ENCODE assay signal across 8 cellular contexts in the genomic region with DNA sequence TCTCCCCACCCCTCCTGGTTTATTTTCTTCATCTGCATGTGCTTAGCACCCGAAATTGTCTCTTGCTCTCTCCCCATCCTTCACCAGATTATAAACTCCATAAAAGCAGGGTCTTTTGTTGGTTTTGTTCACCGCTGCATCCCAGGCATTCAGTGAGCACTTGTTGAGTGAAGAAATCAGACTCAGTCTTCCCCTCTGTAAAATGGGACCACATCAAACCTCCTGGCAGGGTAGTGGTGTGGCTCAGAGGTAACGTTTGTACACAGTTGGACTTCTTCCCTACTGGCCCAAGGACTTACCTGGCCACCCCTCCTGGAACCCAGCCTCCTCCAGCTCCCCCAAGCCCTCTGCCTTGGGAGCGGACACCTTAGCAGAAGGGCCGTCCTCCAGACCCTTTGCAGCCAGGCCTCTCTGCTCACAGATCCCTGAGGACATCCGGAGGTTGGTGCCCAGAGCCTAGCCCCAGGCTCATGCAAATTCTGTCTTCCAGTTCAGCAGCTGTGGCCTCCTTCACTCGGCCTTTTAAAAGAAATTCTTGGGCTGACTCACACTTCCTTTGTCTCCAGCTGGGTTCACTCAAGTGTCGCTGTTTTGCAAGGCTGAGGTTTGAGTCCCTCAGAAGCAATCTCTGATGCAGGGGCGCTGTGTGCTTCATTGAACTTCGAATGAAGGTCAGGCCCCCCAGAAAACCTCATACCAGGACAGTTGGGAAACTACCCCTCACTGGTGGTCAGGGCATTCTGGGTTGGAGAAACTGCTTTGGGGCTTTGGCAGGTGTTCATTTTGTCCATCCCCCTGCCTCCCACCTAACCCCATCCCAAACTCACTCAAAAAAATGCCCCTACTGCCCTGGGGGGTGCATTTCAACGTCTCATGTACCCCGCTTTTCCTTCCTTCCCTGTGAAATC. TPM values are rescaled to one million over a fixed set of nuclear protein-coding genes. Genes with fewer than 3 reads are reported as not detected.
DNase-seq lines count a peak whose midpoint lies in the region; ATAC-seq and TF ChIP-seq lines count a peak whose summit lies in the region.

No MANE protein-coding gene starts in this region.

- H3K14ac ChIP-seq in IMR-90 (replicated peaks; ENCODE audit: low read depth, low read length) (peak overlapping the region; percentile 92), mesenchymal stem cell (ENCODE audit: low read length in 2 of 2) (peak overlapping the region in 1 of 2 experiments; percentile 53)

- H3K4me3 ChIP-seq in IMR-90 (ENCODE audit: insufficient read depth, low read depth, low read length) (peak overlapping the region; percentile 9; the same call in 1 of the 2 replicates), mesenchymal stem cell (ENCODE audit: insufficient read depth in 1 of 2, low read depth in 1 of 2, low read length in 2 of 2) (peak overlapping the region in 1 of 2 experiments; percentile 64)

- H3K56ac ChIP-seq in IMR-90 (ENCODE audit: extremely low read depth, insufficient read depth, low read length) = peak overlapping the region; percentile 91

- H3K9me3 ChIP-seq in IMR-90 (ENCODE audit: control insufficient read depth, insufficient read depth, low read length) = no peaks in the 10 kb centered on the region
- no peaks in the 10 kb centered on the region for H3K9me3 ChIP-seq in mesenchymal stem cell (ENCODE audit: control insufficient read depth, low read length)

- peak overlapping the region; percentile 98 for H2BK120ac ChIP-seq in IMR-90 (ENCODE audit: low read depth, low read length)
- H2BK120ac ChIP-seq in mesenchymal stem cell (ENCODE audit: low read depth, low read length) = peak overlapping the region; percentile 78

- DNase-seq in GM04504 (ENCODE audit: low read depth) = peak; percentile 84
- DNase-seq in IMR-90 = peak; percentile 97
- peak; percentile 79 for DNase-seq in WTC11 (ENCODE audit: low spot score)
- DNase-seq in mesenchymal stem cell = peak; percentile 98
- no peak for DNase-seq in NCI-H2107 treated with DMSO at 0.1 percent for 48 hours (lab: John Stamatoyannopoulos, UW; ENCODE audit: unreplicated experiment)

- ATAC-seq in GM21717 (IDR thresholded peaks at IDR 0.05; ENCODE audit: unreplicated experiment) (peak; percentile 44), IMR-90 (ENCODE audit: low read depth) (peak; percentile 88), WTC11 (peak; percentile 89)

- H4K8ac ChIP-seq in IMR-90 (ENCODE audit: low read depth in 2 of 2, low read length in 2 of 2) (peak overlapping the region; percentile 38 to 97), mesenchymal stem cell (ENCODE audit: low read length) (peak overlapping the region; percentile 89)

- in situ Hi-C loops in IMR-90 (cut with MboI; ENCODE audit: low sequenced_read_pairs) = no loop called here

- H4K91ac ChIP-seq in IMR-90 (ENCODE audit: insufficient read depth, low read depth, low read length) = peak overlapping the region; percentile 98
- H4K91ac ChIP-seq in mesenchymal stem cell (ENCODE audit: low read length) = peak overlapping the region; percentile 86

- peak overlapping the region; percentile 72 for H2AFZ ChIP-seq in IMR-90 (replicated peaks; ENCODE audit: low read length, poor library complexity)
- no peak overlapping the region for H2AFZ ChIP-seq in mesenchymal stem cell (ENCODE audit: low read depth, low read length)

- peak overlapping the region; percentile 83 for H3K4me2 ChIP-seq in IMR-90 (ENCODE audit: low read depth, low read length)
- peak overlapping the region; percentile 29 for H3K4me2 ChIP-seq in mesenchymal stem cell (ENCODE audit: low read length, poor library complexity, severe bottlenecking)

- H2BK15ac ChIP-seq in IMR-90 (ENCODE audit: low read depth, low read length) (peak overlapping the region; percentile 93), mesenchymal stem cell (ENCODE audit: low read depth, poor library complexity, severe bottlenecking) (peak overlapping the region; percentile 83)

- BruUV-seq in IMR-90 (replicated peaks; lab: Mats Ljungman, UMichigan) = no TSS peak

- 2% methylated on average over 6 of the region's 12 CpGs; no CpG with 5 or more reads in 1 of the 2 experiments for WGBS in IMR-90 (ENCODE audit: extremely low coverage in 2 of 2, insufficient read length in 1 of 2), 2 experiments
- 4% methylated on average over 10 of the region's 12 CpGs for WGBS in mesenchymal stem cell

- dilution Hi-C loops in IMR-90 (cut with HindIII; ENCODE audit: low sequenced_read_pairs, unreplicated experiment) = no loop called here

- peaks cover 10% of the 10 kb centered on the region for H3K36me3 Mint-ChIP-seq in WTC11
- no peaks in the 10 kb centered on the region for H3K36me3 Mint-ChIP-seq in dendritic cell treated with granulocyte-macrophage colony-stimulating factor and Interleukin-4, amounts not matched to agents 40 ng/mL and 50 ng/mL, for 4 days (ENCODE audit: low read depth)
- no peaks in the 10 kb centered on the region for H3K36me3 Mint-ChIP-seq in stimulated activated naive CD8-positive, alpha-beta T cell treated with anti-CD3 and anti-CD28 coated beads, Interleukin-15, Interleukin-2, amounts not matched to agents 100 ng/mL and 50 ng/mL, for 24 hours (ENCODE audit: low read depth)

- peak overlapping the region; percentile 58 for H3K4me3 Mint-ChIP-seq in WTC11
- peak overlapping the region; percentile 65 for H3K4me3 Mint-ChIP-seq in dendritic cell treated with granulocyte-macrophage colony-stimulating factor and Interleukin-4, amounts not matched to agents 40 ng/mL and 50 ng/mL, for 4 days
- H3K4me3 Mint-ChIP-seq in stimulated activated naive CD8-positive, alpha-beta T cell treated with anti-CD3 and anti-CD28 coated beads, Interleukin-15, Interleukin-2, amounts not matched to agents 100 ng/mL and 50 ng/mL, for 24 hours = peak overlapping the region; percentile 55

- H3K79me1 ChIP-seq in IMR-90 (ENCODE audit: low read depth in 1 of 2, low read length in 2 of 2) (no peaks in the 10 kb centered on the region; a peak in 1 of 4 replicates), mesenchymal stem cell (replicated peaks; ENCODE audit: low read length, poor library complexity, severe bottlenecking) (no peaks in the 10 kb centered on the region)

- H3K36me3 ChIP-seq in IMR-90 (ENCODE audit: control insufficient read depth, insufficient read depth, low read length) (no peaks in the 10 kb centered on the region), mesenchymal stem cell (ENCODE audit: control insufficient read depth in 1 of 2, insufficient read depth in 2 of 2, low read depth in 1 of 2, low read length in 2 of 2) (no peaks in the 10 kb centered on the region)

- intact Hi-C loops in IMR-90 (cut with micrococcal nuclease) = loop anchor here (2.0 kb wide), 1 partner anchor 16 kb away; no protein-coding TSS in a partner anchor
- intact Hi-C loops in dendritic cell treated with granulocyte-macrophage colony-stimulating factor and Interleukin-4, amounts not matched to agents 40 ng/mL and 50 ng/mL, for 4 days (cut with micrococcal nuclease) = no loop called here

- H3K9me3 Mint-ChIP-seq in WTC11 = no peaks in the 10 kb centered on the region
- H3K9me3 Mint-ChIP-seq in dendritic cell treated with granulocyte-macrophage colony-stimulating factor and Interleukin-4, amounts not matched to agents 40 ng/mL and 50 ng/mL, for 4 days = no peaks in the 10 kb centered on the region
- H3K9me3 Mint-ChIP-seq in stimulated activated naive CD8-positive, alpha-beta T cell treated with anti-CD3 and anti-CD28 coated beads, Interleukin-15, Interleukin-2, amounts not matched to agents 100 ng/mL and 50 ng/mL, for 24 hours = no peaks in the 10 kb centered on the region

- peaks cover 14% of the 10 kb centered on the region for H3K9me1 ChIP-seq in IMR-90 (ENCODE audit: insufficient read depth, low read length)

- H2BK12ac ChIP-seq in mesenchymal stem cell (ENCODE audit: low read length in 2 of 2) = peak overlapping the region; percentile 74 to 91

- peak overlapping the region; percentile 83 for H4K5ac ChIP-seq in IMR-90 (ENCODE audit: low read depth, low read length)

- H2AK5ac ChIP-seq in IMR-90 (ENCODE audit: low read depth, low read length) (peak overlapping the region; percentile 94), mesenchymal stem cell (ENCODE audit: low read length, severe bottlenecking) (peak overlapping the region; percentile 25)

- no peaks in the 10 kb centered on the region for H4K20me1 ChIP-seq in IMR-90 (ENCODE audit: insufficient read depth, low read length)

- peak overlapping the region; percentile 89 for H3K23ac ChIP-seq in IMR-90 (ENCODE audit: low read depth, low read length)
- no peak overlapping the region for H3K23ac ChIP-seq in mesenchymal stem cell (ENCODE audit: low read length in 2 of 2)

- H2AK9ac ChIP-seq in IMR-90 (replicated peaks; ENCODE audit: low read depth, low read length, poor library complexity) = peak overlapping the region; percentile 84

- no peaks in the 10 kb centered on the region for H3K27me3 ChIP-seq in IMR-90 (ENCODE audit: control insufficient read depth, insufficient read depth, low read length)
- peaks cover 0 to 4% of the 10 kb centered on the region in 2 experiments for H3K27me3 ChIP-seq in mesenchymal stem cell (ENCODE audit: control insufficient read depth in 1 of 2, insufficient read depth in 1 of 2, low read length in 2 of 2)

- peak overlapping the region; percentile 94 for H3K27ac ChIP-seq in IMR-90 (ENCODE audit: insufficient read depth, low read length)
- H3K27ac ChIP-seq in mesenchymal stem cell (ENCODE audit: low read length, poor library complexity, severe bottlenecking) = peak overlapping the region; percentile 97

- H3K18ac ChIP-seq in IMR-90 (ENCODE audit: low read depth, low read length) = peak overlapping the region; percentile 87
- peak overlapping the region; percentile 79 to 89 for H3K18ac ChIP-seq in mesenchymal stem cell (ENCODE audit: low read depth in 1 of 2, low read length in 2 of 2)

- H3K9ac ChIP-seq in IMR-90 (ENCODE audit: low read depth, low read length) (peak overlapping the region; percentile 73), mesenchymal stem cell (ENCODE audit: low read length) (peak overlapping the region; percentile 39)

- no peak for TF ChIP-seq CTCF in IMR-90 (conservative IDR thresholded peaks at IDR 0.05; ENCODE audit: low read depth, low read length)
- TF ChIP-seq CTCF in WTC11 (IDR thresholded peaks at IDR 0.05) = no peak

- TF ChIP-seq POLR2A in IMR-90 (IDR thresholded peaks at IDR 0.05; ENCODE audit: low read depth, low read length) = no peak

- CTCF ChIA-PET in IMR-90 (lab: Yijun Ruan, JAX) = interaction anchor here (1.0 kb wide), 1 partner anchor 8 kb away, joined by 6 read pairs; no protein-coding TSS in a partner anchor
- CTCF ChIA-PET in WTC11 (lab: Charles Lee) = interaction anchor here (0.6 to 3.1 kb wide), 8 partner anchors 13 to 375 kb away, joined by 3 to 19 read pairs (median 6); partner anchors contain the start of gene SOCS1

- POLR2A ChIA-PET in IMR-90 (lab: Charles Lee; ENCODE audit: unreplicated experiment) = no interaction called here
- POLR2A ChIA-PET in WTC11 (lab: Charles Lee) = interaction anchor here (0.7 to 3.0 kb wide), 4 partner anchors 9 to 74 kb away, joined by 3 to 24 read pairs (median 10); partner anchors contain the start of gene SOCS1

- H2BK5ac ChIP-seq in IMR-90 (ENCODE audit: low read depth, low read length, poor library complexity, severe bottlenecking) = peak overlapping the region; percentile 90
- H2BK5ac ChIP-seq in mesenchymal stem cell (ENCODE audit: low read depth, low read length, poor library complexity, severe bottlenecking) = peak overlapping the region; percentile 92

- no peaks in the 10 kb centered on the region for H3K27me3 Mint-ChIP-seq in WTC11 (ENCODE audit: low read depth)
- peaks cover 26% of the 10 kb centered on the region for H3K27me3 Mint-ChIP-seq in dendritic cell treated with granulocyte-macrophage colony-stimulating factor and Interleukin-4, amounts not matched to agents 40 ng/mL and 50 ng/mL, for 4 days
- H3K27me3 Mint-ChIP-seq in stimulated activated naive CD8-positive, alpha-beta T cell treated with anti-CD3 and anti-CD28 coated beads, Interleukin-15, Interleukin-2, amounts not matched to agents 100 ng/mL and 50 ng/mL, for 24 hours = no peaks in the 10 kb centered on the region

- peak overlapping the region; percentile 100 for H3K27ac Mint-ChIP-seq in WTC11
- H3K27ac Mint-ChIP-seq in dendritic cell treated with granulocyte-macrophage colony-stimulating factor and Interleukin-4, amounts not matched to agents 40 ng/mL and 50 ng/mL, for 4 days = peak overlapping the region; percentile 94
- H3K27ac Mint-ChIP-seq in stimulated activated naive CD8-positive, alpha-beta T cell treated with anti-CD3 and anti-CD28 coated beads, Interleukin-15, Interleukin-2, amounts not matched to agents 100 ng/mL and 50 ng/mL, for 24 hours = peak overlapping the region; percentile 75

- peak overlapping the region; percentile 96 for H3K4ac ChIP-seq in IMR-90 (ENCODE audit: low read depth, low read length)
- peak overlapping the region in 1 of 2 experiments; percentile 83 for H3K4ac ChIP-seq in mesenchymal stem cell (ENCODE audit: low read depth in 1 of 2, low read length in 2 of 2)

- peaks cover 62% of the 10 kb centered on the region for H3K4me1 Mint-ChIP-seq in WTC11
- H3K4me1 Mint-ChIP-seq in dendritic cell treated with granulocyte-macrophage colony-stimulating factor and Interleukin-4, amounts not matched to agents 40 ng/mL and 50 ng/mL, for 4 days (ENCODE audit: low read depth) = peaks cover 65% of the 10 kb centered on the region
- peaks cover 59% of the 10 kb centered on the region for H3K4me1 Mint-ChIP-seq in stimulated activated naive CD8-positive, alpha-beta T cell treated with anti-CD3 and anti-CD28 coated beads, Interleukin-15, Interleukin-2, amounts not matched to agents 100 ng/mL and 50 ng/mL, for 24 hours (ENCODE audit: low read depth)

- H3K4me1 ChIP-seq in IMR-90 (ENCODE audit: control insufficient read depth, insufficient read depth, low read length) (peaks cover 24% of the 10 kb centered on the region), mesenchymal stem cell (ENCODE audit: control insufficient read depth, insufficient read depth, low read depth, low read length) (peaks cover 29% of the 10 kb centered on the region)

- H2BK20ac ChIP-seq in IMR-90 (ENCODE audit: low read depth, low read length) = peak overlapping the region; percentile 96

- no peak for TF ChIP-seq RAD21 in IMR-90 (IDR thresholded peaks at IDR 0.05; ENCODE audit: low read length)

RNA-seq across cellular contexts. Expression of gene RMI2, which starts 16.8 kb away (rescaled TPM):
- 3.2 and 5.8 TPM in 2 replicates for total RNA-seq in IMR-90 (2012; rRNA removed)
- polyA plus RNA-seq in IMR-90 (2012; rRNA removed) = 4.0 and 5.6 TPM in 2 replicates
- polyA plus RNA-seq in IMR-90 (2012; cell fraction: cytosol; rRNA removed) = 1.7 and 3.8 TPM in 2 replicates
- polyA plus RNA-seq in IMR-90 (2012; cell fraction: nucleus; rRNA removed; ENCODE audit: low replicate concordance) = 1.4 and 3.8 TPM in 2 replicates
- total RNA-seq in WTC11 (2021) = 77.2 to 83.4 TPM (median 79.0 TPM) in 3 replicates
- 4.6 TPM for polyA plus RNA-seq in mesenchymal stem cell (2013, experiment 1 of 2)
- polyA plus RNA-seq in mesenchymal stem cell (2013, experiment 2 of 2) = 4.4 TPM

RNA-seq across cellular contexts. Expression of gene PRM1, which starts 47.3 kb away (rescaled TPM):
- total RNA-seq in IMR-90 (2012; rRNA removed) = not detected in 2 replicates
- not detected in 2 replicates for polyA plus RNA-seq in IMR-90 (2012; rRNA removed)
- polyA plus RNA-seq in IMR-90 (2012; cell fraction: cytosol; rRNA removed) = not detected in 2 replicates
- polyA plus RNA-seq in IMR-90 (2012; cell fraction: nucleus; rRNA removed; ENCODE audit: low replicate concordance) = not detected in 2 replicates
- 0.48 TPM in 1 of 3 replicates, not detected in the others for total RNA-seq in WTC11 (2021)
- not detected for polyA plus RNA-seq in mesenchymal stem cell (2013, experiment 1 of 2)
- polyA plus RNA-seq in mesenchymal stem cell (2013, experiment 2 of 2) = not detected

RNA-seq across cellular contexts. Expression of gene PRM2, which starts 52.1 kb away (rescaled TPM):
- not detected in 2 replicates for total RNA-seq in IMR-90 (2012; rRNA removed)
- polyA plus RNA-seq in IMR-90 (2012; rRNA removed) = not detected in 2 replicates
- not detected in 2 replicates for polyA plus RNA-seq in IMR-90 (2012; cell fraction: cytosol; rRNA removed)
- polyA plus RNA-seq in IMR-90 (2012; cell fraction: nucleus; rRNA removed; ENCODE audit: low replicate concordance) = not detected in 2 replicates
- not detected in 3 replicates for total RNA-seq in WTC11 (2021)
- not detected for polyA plus RNA-seq in mesenchymal stem cell (2013, experiment 1 of 2)
- not detected for polyA plus RNA-seq in mesenchymal stem cell (2013, experiment 2 of 2)

RNA-seq across cellular contexts. Expression of gene PRM3, which starts 55.0 kb away (rescaled TPM):
- total RNA-seq in IMR-90 (2012; rRNA removed) = not detected in 2 replicates
- not detected in 2 replicates for polyA plus RNA-seq in IMR-90 (2012; rRNA removed)
- polyA plus RNA-seq in IMR-90 (2012; cell fraction: cytosol; rRNA removed) = not detected in 2 replicates
- polyA plus RNA-seq in IMR-90 (2012; cell fraction: nucleus; rRNA removed; ENCODE audit: low replicate concordance) = not detected in 2 replicates
- not detected in 3 replicates for total RNA-seq in WTC11 (2021)
- not detected for polyA plus RNA-seq in mesenchymal stem cell (2013, experiment 1 of 2)
- not detected for polyA plus RNA-seq in mesenchymal stem cell (2013, experiment 2 of 2)

RNA-seq across cellular contexts. Expression of gene TNP2, which starts 59.3 kb away (rescaled TPM):
- total RNA-seq in IMR-90 (2012; rRNA removed) = not detected in 2 replicates
- polyA plus RNA-seq in IMR-90 (2012; rRNA removed) = not detected in 2 replicates
- not detected in 2 replicates for polyA plus RNA-seq in IMR-90 (2012; cell fraction: cytosol; rRNA removed)
- not detected in 2 replicates for polyA plus RNA-seq in IMR-90 (2012; cell fraction: nucleus; rRNA removed; ENCODE audit: low replicate concordance)
- total RNA-seq in WTC11 (2021) = not detected in 3 replicates
- not detected for polyA plus RNA-seq in mesenchymal stem cell (2013, experiment 1 of 2)
- not detected for polyA plus RNA-seq in mesenchymal stem cell (2013, experiment 2 of 2)

Comparison
In these comparisons a context has a peak if more than half of its experiments do, and no peak if none do; other contexts are left out.
1. RNA of gene RMI2, which starts 16.8 kb away (total RNA-seq): 77.2 to 83.4 TPM in WTC11; 3.2 to 5.8 TPM in IMR-90; every median in the first group is over 10 times any median in the second.
2. Peak in every context shown above with its lines, with median percentiles within 50 percentile points of each other: ATAC-seq, H3K27ac Mint-ChIP-seq and H3K4me3 Mint-ChIP-seq.